ENCODE assay signal across 12 cellular contexts in genomic region chr17:81301195-81302144, GRCh38.
"Had no signal": no experiment of that assay in that cellular context is flagged by ENCODE, and none has a peak within 500 bp of the region (broad histone marks: within the 10 kb centered on the region; RNA-seq: fewer than 3 reads in every experiment).

No MANE protein-coding gene starts in this region.

- H3K27me3 Mint-ChIP-seq: activated naive CD8-positive, alpha-beta T cell treated with anti-CD3 and anti-CD28 coated beads, Interleukin-2, amount 50 U/mL, for 24 hours; activated T-helper 17 cell treated with anti-CD3 and anti-CD28 coated beads, Interleukin-2, amount 50 U/mL, for 72 hours; stimulated activated naive CD8-positive, alpha-beta T cell treated with anti-CD3 and anti-CD28 coated beads, Interleukin-15, Interleukin-2, amounts not matched to agents 100 ng/mL and 50 ng/mL, for 24 hours had no signal

- H3K27me3 ChIP-seq: cardiac muscle cell, right lobe of liver, upper lobe of left lung had no signal

- H3K4me3 Mint-ChIP-seq: activated naive CD8-positive, alpha-beta T cell treated with anti-CD3 and anti-CD28 coated beads, Interleukin-2, amount 50 U/mL, for 24 hours; activated T-helper 17 cell treated with anti-CD3 and anti-CD28 coated beads, Interleukin-2, amount 50 U/mL, for 72 hours; nephron progenitor cell; stimulated activated naive CD8-positive, alpha-beta T cell treated with anti-CD3 and anti-CD28 coated beads, Interleukin-15, Interleukin-2, amounts not matched to agents 100 ng/mL and 50 ng/mL, for 24 hours had no signal

- H3K27ac ChIP-seq: cardiac muscle cell, right lobe of liver, upper lobe of left lung, VCaP had no signal

- DNase-seq: activated CD4-positive, alpha-beta T cell treated with anti-CD3 and anti-CD28 coated beads, Interleukin-2, amount 50 U/mL, for 48 hours; activated naive CD4-positive, alpha-beta T cell treated with Interleukin-2 at 50 U/mL for 16 hours; activated naive CD8-positive, alpha-beta T cell treated with anti-CD3 and anti-CD28 coated beads, Interleukin-2, amount 50 U/mL, for 24 hours; hippocampal formation; kidney; nephron progenitor cell; right lobe of liver had no signal

- H3K4me3 ChIP-seq: cardiac muscle cell, right lobe of liver, upper lobe of left lung had no signal

- H3K9me3 Mint-ChIP-seq: activated naive CD8-positive, alpha-beta T cell treated with anti-CD3 and anti-CD28 coated beads, Interleukin-2, amount 50 U/mL, for 24 hours; activated T-helper 17 cell treated with anti-CD3 and anti-CD28 coated beads, Interleukin-2, amount 50 U/mL, for 72 hours; nephron progenitor cell; stimulated activated naive CD8-positive, alpha-beta T cell treated with anti-CD3 and anti-CD28 coated beads, Interleukin-15, Interleukin-2, amounts not matched to agents 100 ng/mL and 50 ng/mL, for 24 hours had no signal

- ATAC-seq: activated naive CD8-positive, alpha-beta T cell treated with anti-CD3 and anti-CD28 coated beads, Interleukin-2, amount 50 U/mL, for 24 hours; activated T-helper 17 cell treated with anti-CD3 and anti-CD28 coated beads, Interleukin-2, amount 50 U/mL, for 72 hours had no signal

- H3K36me3 ChIP-seq: cardiac muscle cell, right lobe of liver, upper lobe of left lung had no signal

- H3K9me3 ChIP-seq: right lobe of liver, upper lobe of left lung had no signal

- H3K27ac Mint-ChIP-seq: activated naive CD8-positive, alpha-beta T cell treated with anti-CD3 and anti-CD28 coated beads, Interleukin-2, amount 50 U/mL, for 24 hours; activated T-helper 17 cell treated with anti-CD3 and anti-CD28 coated beads, Interleukin-2, amount 50 U/mL, for 72 hours; nephron progenitor cell; stimulated activated naive CD8-positive, alpha-beta T cell treated with anti-CD3 and anti-CD28 coated beads, Interleukin-15, Interleukin-2, amounts not matched to agents 100 ng/mL and 50 ng/mL, for 24 hours had no signal
